8 cellular contexts compared by ENCODE assay signal in genomic region chr16:3716831-3717234, GRCh38. TPM values are rescaled to one million over a fixed set of nuclear protein-coding genes. Genes with fewer than 3 reads are reported as not detected.
DNase-seq lines count a peak whose midpoint lies in the region; ATAC-seq, FAIRE-seq and TF ChIP-seq lines count a peak whose summit lies in the region.

No MANE protein-coding gene starts in this region.

- intact Hi-C loops in stomach (cut with DNase I; ENCODE audit: low total_unique reads): no loop called here

- POLR2A ChIA-PET in CD8-positive, alpha-beta memory T cell (lab: Charles Lee): interaction anchor here (0.6 to 1.0 kb wide), 3 partner anchors 144 to 1317 kb away, joined by 3 to 4 read pairs (median 4); partner anchors contain the start of gene NAGPA

- TF ChIP-seq POLR2A in stomach (IDR thresholded peaks at IDR 0.05): no peak

- no peaks in the 10 kb centered on the region for H3K36me3 ChIP-seq in CD8-positive, alpha-beta memory T cell (ENCODE audit: insufficient read depth, low read length)
- H3K36me3 ChIP-seq in mucosa of stomach (ENCODE audit: control insufficient read depth, insufficient read depth, low read length) (no peaks in the 10 kb centered on the region), stomach (peaks cover 0 to 5% (median 0%) of the 10 kb centered on the region in 4 donors)

- peaks cover 15% of the 10 kb centered on the region for H3K4me1 ChIP-seq in CD8-positive, alpha-beta memory T cell (ENCODE audit: insufficient read depth, low read length)
- peaks cover 31% of the 10 kb centered on the region for H3K4me1 ChIP-seq in mucosa of stomach (ENCODE audit: control insufficient read depth, insufficient read depth, low read length)
- H3K4me1 ChIP-seq in stomach: peaks cover 6 to 52% (median 44%) of the 10 kb centered on the region in 4 donors

- no peak for TF ChIP-seq CTCF in stomach (IDR thresholded peaks at IDR 0.05)

- H3K9me3 ChIP-seq in CD8-positive, alpha-beta memory T cell (ENCODE audit: low read length): no peaks in the 10 kb centered on the region
- H3K9me3 ChIP-seq in mucosa of stomach (ENCODE audit: control insufficient read depth, low read length) (no peaks in the 10 kb centered on the region), stomach (no peaks in the 10 kb centered on the region)

- peak in 2 of 5 donors; percentile 9 to 51 for DNase-seq in CD8-positive, alpha-beta memory T cell
- peak; percentile 30 for DNase-seq in HTR-8/SVneo (ENCODE audit: insufficient read length, low spot score)
- DNase-seq in T-helper 9 cell: peak; percentile 7
- DNase-seq in effector CD4-positive, alpha-beta T cell: peak; percentile 12
- DNase-seq in stomach: no peak
- DNase-seq in NK-92 (lab: John Stamatoyannopoulos, UW; ENCODE audit: unreplicated experiment): no peak

- TF ChIP-seq EP300 in stomach (IDR thresholded peaks at IDR 0.05): no peak

- peak overlapping the region; percentile 88 to 95 (median 91) for H3K4me3 Mint-ChIP-seq in CD8-positive, alpha-beta memory T cell

- peak overlapping the region; percentile 93 for H3K27ac ChIP-seq in CD8-positive, alpha-beta memory T cell (ENCODE audit: low read depth, low read length)
- peak overlapping the region; percentile 85 to 91 (median 87) for H3K27ac ChIP-seq in stomach

- no peaks in the 10 kb centered on the region for H3K27me3 Mint-ChIP-seq in CD8-positive, alpha-beta memory T cell

- peak overlapping the region; percentile 88 for H3K9ac ChIP-seq in mucosa of stomach (ENCODE audit: low read length)

- FAIRE-seq in HTR-8/SVneo (lab: Jason Lieb, UNC): no peak

- H3K27me3 ChIP-seq in CD8-positive, alpha-beta memory T cell (ENCODE audit: insufficient read depth, low read length, poor library complexity, severe bottlenecking): no peaks in the 10 kb centered on the region
- no peaks in the 10 kb centered on the region for H3K27me3 ChIP-seq in mucosa of stomach (ENCODE audit: control insufficient read depth, insufficient read depth, low read length)
- H3K27me3 ChIP-seq in stomach: no peaks in the 10 kb centered on the region

- H3K4me1 Mint-ChIP-seq in CD8-positive, alpha-beta memory T cell: peaks cover 32 to 49% (median 42%) of the 10 kb centered on the region in 3 donors

- no peaks in the 10 kb centered on the region for H3K9me3 Mint-ChIP-seq in CD8-positive, alpha-beta memory T cell

- peaks cover 0 to 19% (median 0%) of the 10 kb centered on the region in 3 donors for H3K36me3 Mint-ChIP-seq in CD8-positive, alpha-beta memory T cell

- WGBS in stomach, 5 donors: 0 to 1% (median 0%) methylated on average over 13 to 34 of the region's 34 CpGs

- peak; percentile 34 for ATAC-seq in GM19372 (IDR thresholded peaks at IDR 0.05; ENCODE audit: low read depth, unreplicated experiment)

- H3K4me3 ChIP-seq in CD8-positive, alpha-beta memory T cell (ENCODE audit: low read length): peak overlapping the region; percentile 88
- H3K4me3 ChIP-seq in mucosa of stomach (ENCODE audit: low read length) (peak overlapping the region; percentile 74), stomach (peak overlapping the region; percentile 90 to 99 (median 95))

- peak overlapping the region; percentile 83 to 95 (median 89) for H3K27ac Mint-ChIP-seq in CD8-positive, alpha-beta memory T cell

- CTCF ChIA-PET in CD8-positive, alpha-beta memory T cell (lab: Charles Lee): interaction anchor here (1.4 to 1.6 kb wide), 2 partner anchors 27 to 537 kb away, joined by 4 to 5 read pairs; no protein-coding TSS in a partner anchor

RNA-seq across cellular contexts. Expression of gene TRAP1, which starts 0.5 kb away (rescaled TPM):
- 100 to 1,000 TPM; 283 to 308 TPM for total RNA-seq in CD8-positive, alpha-beta memory T cell
- polyA plus RNA-seq in CD8-positive, alpha-beta memory T cell: 53.5 TPM
- 100 to 1,000 TPM in 2 of 5 donors, 10 to 100 TPM in 3; 47.9 to 460 (median 96.6) TPM for total RNA-seq in stomach
- 10 to 100 TPM; 39.5 to 83.5 (median 71.2) TPM for polyA plus RNA-seq in stomach

Comparison
In these comparisons a context has a peak if more than half of its experiments do, and no peak if none do; other contexts are left out.
1. DNase-seq: peak in HTR-8/SVneo (single experiment), T-helper 9 cell (single experiment) and effector CD4-positive, alpha-beta T cell (single experiment); none in stomach (single experiment) and NK-92 (single experiment).
2. Peak in every context shown above with its lines, with median percentiles within 50 percentile points of each other: H3K4me3 ChIP-seq.